11 cellular contexts compared by ENCODE assay signal in genomic region chrX:155745792-155746191, GRCh38.
A peak's percentile ranks its signal among the peaks of the same experiment; 100 is the strongest.
DNase-seq lines count a peak whose midpoint lies in the region; ATAC-seq, FAIRE-seq and TF ChIP-seq lines count a peak whose summit lies in the region.
"Had no signal": no experiment of that assay in that cellular context is flagged by ENCODE, and none has a peak within 500 bp of the region (broad histone marks: within the 10 kb centered on the region; RNA-seq: fewer than 3 reads in every experiment).

No MANE protein-coding gene starts in this region.

- no peak overlapping the region for H3K14ac ChIP-seq in trophoblast cell (ENCODE audit: low read length)

- no peak for FAIRE-seq in urothelium cell line (lab: Jason Lieb, UNC)
- FAIRE-seq: astrocyte, GM12891 had no signal

- no peak overlapping the region for H3K18ac ChIP-seq in trophoblast cell (ENCODE audit: low read length)

- H3K79me1 ChIP-seq in trophoblast cell (ENCODE audit: low read length): no peaks in the 10 kb centered on the region

- H2AK5ac ChIP-seq in trophoblast cell (ENCODE audit: low read length): no peak overlapping the region

- no peaks in the 10 kb centered on the region for H3K27me3 ChIP-seq in heart left ventricle
- H3K27me3 ChIP-seq in trophoblast cell (ENCODE audit: insufficient read depth, low read length): no peaks in the 10 kb centered on the region

- peak in 1 of 4 donors; percentile 29 for ATAC-seq in heart left ventricle
- no peak for ATAC-seq in Right ventricle myocardium inferior
- no peak for ATAC-seq in omental fat pad (ENCODE audit: low FRiP score)

- no peaks in the 10 kb centered on the region for H3K79me2 ChIP-seq in trophoblast cell (ENCODE audit: control insufficient read depth, insufficient read depth, low read length, poor library complexity)

- H3K4me1 ChIP-seq in heart left ventricle: peaks cover 0 to 41% (median 7%) of the 10 kb centered on the region in 12 donors
- no peaks in the 10 kb centered on the region for H3K4me1 ChIP-seq in trophoblast cell (ENCODE audit: control insufficient read depth in 1 of 2, insufficient read depth in 2 of 2, low read length in 2 of 2)

- peak in 3 of 5 donors; percentile 15 to 37 (median 29) for DNase-seq in heart left ventricle
- no peak for DNase-seq in Right ventricle myocardium inferior (ENCODE audit: missing footprints)
- DNase-seq in OCI-M1 (lab: John Stamatoyannopoulos, UW): peak; percentile 80
- peak; percentile 4 for DNase-seq in fibroblast of peridontal ligament (ENCODE audit: extremely low read depth)
- peak; percentile 7 for DNase-seq in urothelium cell line (ENCODE audit: low spot score)
- no peak for DNase-seq in HK-2 (ENCODE audit: unreplicated experiment)
- DNase-seq in trophoblast cell: no peak
- no peak for DNase-seq in omental fat pad (ENCODE audit: low spot score)
- DNase-seq: activated CD4-positive, alpha-beta memory T cell treated with anti-CD3 and anti-CD28 coated beads for 36 hours had no signal

- H3K4me3 ChIP-seq in heart left ventricle (no peak overlapping the region), trophoblast cell (ENCODE audit: low read depth, low read length) (no peak overlapping the region)

- no peaks in the 10 kb centered on the region for H3K36me3 ChIP-seq in heart left ventricle
- no peaks in the 10 kb centered on the region for H3K36me3 ChIP-seq in trophoblast cell (ENCODE audit: control insufficient read depth in 1 of 2, insufficient read depth in 2 of 2, low read length in 2 of 2)

- H2BK12ac ChIP-seq in trophoblast cell (ENCODE audit: low read length): no peak overlapping the region

- no peak overlapping the region for H4K12ac ChIP-seq in trophoblast cell (ENCODE audit: low read depth, low read length)

- no peak overlapping the region for H3K9ac ChIP-seq in trophoblast cell (ENCODE audit: low read length)

- no peak overlapping the region for H2BK5ac ChIP-seq in trophoblast cell (ENCODE audit: low read depth, low read length, poor library complexity)

- no peak overlapping the region for H2BK120ac ChIP-seq in trophoblast cell (ENCODE audit: insufficient read depth, low read length, poor library complexity)

- H4K91ac ChIP-seq in trophoblast cell (ENCODE audit: low read depth, low read length): no peak overlapping the region

- peaks cover 0 to 20% (median 0%) of the 10 kb centered on the region in 12 donors for H3K9me3 ChIP-seq in heart left ventricle
- H3K9me3 ChIP-seq in trophoblast cell (ENCODE audit: insufficient read depth, low read depth, low read length): no peaks in the 10 kb centered on the region

- no peak for TF ChIP-seq POLR2A in heart left ventricle (IDR thresholded peaks at IDR 0.05)

- H3K27ac ChIP-seq in heart left ventricle (no peak overlapping the region), trophoblast cell (ENCODE audit: low read depth, low read length) (no peak overlapping the region)

- H3K4me2 ChIP-seq in trophoblast cell (ENCODE audit: low read length): no peak overlapping the region

- WGBS in heart left ventricle, 4 donors: 10 to 30% (median 28%) methylated on average over 2 of the region's 2 CpGs
- WGBS in trophoblast cell (ENCODE audit: extremely low coverage, insufficient coverage, insufficient read length): no CpG with 5 or more reads among the region's 2 CpGs

- no peak overlapping the region for H2AFZ ChIP-seq in trophoblast cell (ENCODE audit: insufficient read depth, low read length, poor library complexity)

- no peak overlapping the region for H3K4ac ChIP-seq in trophoblast cell (ENCODE audit: low read depth, low read length)

- TF ChIP-seq CTCF in heart left ventricle (IDR thresholded peaks at IDR 0.05) (no peak), omental fat pad (IDR thresholded peaks at IDR 0.05) (no peak)

- H3K23ac ChIP-seq in trophoblast cell (ENCODE audit: low read length): no peak overlapping the region

- no peak overlapping the region for H4K8ac ChIP-seq in trophoblast cell (ENCODE audit: low read depth, low read length)

- intact Hi-C loops in heart left ventricle (cut with DNase I) (no loop called here), Right ventricle myocardium inferior (cut with DNase I) (no loop called here)

Comparison
In these comparisons a context has a peak if more than half of its experiments do, and no peak if none do; other contexts are left out.
1. DNase-seq: peak in heart left ventricle (3 of 5), OCI-M1 (single experiment), fibroblast of peridontal ligament (single experiment) and urothelium cell line (single experiment); none in Right ventricle myocardium inferior (single experiment), HK-2 (single experiment), trophoblast cell (0 of 2) and omental fat pad (single experiment).